ENCODE assay signal across 8 cellular contexts in genomic region chr22:37538590-37539357, GRCh38. TPM values are rescaled to one million over a fixed set of nuclear protein-coding genes. Genes with fewer than 3 reads are reported as not detected.
DNase-seq lines count a peak whose midpoint lies in the region; ATAC-seq and TF ChIP-seq lines count a peak whose summit lies in the region.

No MANE protein-coding gene starts in this region.

- peaks cover 2 to 5% of the 10 kb centered on the region in 2 donors for H3K4me1 ChIP-seq in breast epithelium

- no peak overlapping the region for H3K4me3 Mint-ChIP-seq in WTC11

- no peaks in the 10 kb centered on the region; the same call in 1 of the 2 replicates for H3K27me3 Mint-ChIP-seq in WTC11 (ENCODE audit: low read depth)

- no peak for TF ChIP-seq POLR2A in GM18505 (IDR thresholded peaks at IDR 0.05; ENCODE audit: borderline replicate concordance, extremely low read depth, insufficient read depth, insufficient read length)
- no peak for TF ChIP-seq POLR2A in breast epithelium (IDR thresholded peaks at IDR 0.05)

- H3K27ac ChIP-seq in breast epithelium: peak overlapping the region in 1 of 2 donors; percentile 27

- ATAC-seq in GM18505 (IDR thresholded peaks at IDR 0.05; ENCODE audit: unreplicated experiment) (peak; percentile 55), HG03095 (IDR thresholded peaks at IDR 0.05; ENCODE audit: unreplicated experiment) (peak; percentile 60), WTC11 (peak; percentile 100)

- CTCF ChIA-PET in WTC11 (lab: Charles Lee): interaction anchor here (0.9 to 16.5 kb wide), 13 partner anchors 9 to 133 kb away, joined by 3 to 728 read pairs (median 5); partner anchors contain the start of genes CARD10, CDC42EP1, GGA1 and LGALS2

- intact Hi-C loops in breast epithelium (cut with DNase I; ENCODE audit: low total_unique reads): no loop called here

- POLR2A ChIA-PET in WTC11 (lab: Charles Lee): interaction anchor here (0.9 kb wide), 2 partner anchors 31 to 69 kb away, joined by 3 read pairs; no protein-coding TSS in a partner anchor

- H3K9me3 ChIP-seq in breast epithelium: no peaks in the 10 kb centered on the region

- no peaks in the 10 kb centered on the region for H3K9me3 Mint-ChIP-seq in WTC11

- TF ChIP-seq CTCF in WTC11 (IDR thresholded peaks at IDR 0.05) (peak; percentile 81), breast epithelium (IDR thresholded peaks at IDR 0.05) (peak; percentile 97 to 100 (median 100))

- H3K4me3 ChIP-seq in breast epithelium: peak overlapping the region in 2 of 3 donors; percentile 4 to 30

- H3K27ac Mint-ChIP-seq in WTC11: no peak overlapping the region

- H3K36me3 Mint-ChIP-seq in WTC11: no peaks in the 10 kb centered on the region

- H3K4me1 Mint-ChIP-seq in WTC11: peaks cover 12% of the 10 kb centered on the region

- no peaks in the 10 kb centered on the region for H3K27me3 ChIP-seq in breast epithelium

- peak; percentile 86 for DNase-seq in 8988T
- DNase-seq in NCI-H345 (lab: John Stamatoyannopoulos, UW): peak; percentile 72
- DNase-seq in WTC11 (ENCODE audit: low spot score): peak; percentile 95
- DNase-seq in breast epithelium (ENCODE audit: low spot score in 2 of 2): peak; percentile 92 to 94
- DNase-seq in islet precursor cell: peak; percentile 98
- peak; percentile 94 for DNase-seq in stimulated activated CD4-positive, alpha-beta T cell treated with anti-CD3 and anti-CD28 coated beads, Interleukin-15, amount 100 ng/mL, for 24 hours

- no peaks in the 10 kb centered on the region for H3K36me3 ChIP-seq in breast epithelium

TF ChIP-seq in WTC11, 78 proteins besides CTCF, POLR2A, EP300 and RAD21:
- TF ChIP-seq EMX1 (CRISPR knock-in tag; IDR thresholded peaks at IDR 0.05): no peak
- 0 out of 2 replicates have a peak, but pooled peaks have one; percentile 34 for TF ChIP-seq MAX (CRISPR knock-in tag; IDR thresholded peaks at IDR 0.05)
- TF ChIP-seq, protein P1, sequence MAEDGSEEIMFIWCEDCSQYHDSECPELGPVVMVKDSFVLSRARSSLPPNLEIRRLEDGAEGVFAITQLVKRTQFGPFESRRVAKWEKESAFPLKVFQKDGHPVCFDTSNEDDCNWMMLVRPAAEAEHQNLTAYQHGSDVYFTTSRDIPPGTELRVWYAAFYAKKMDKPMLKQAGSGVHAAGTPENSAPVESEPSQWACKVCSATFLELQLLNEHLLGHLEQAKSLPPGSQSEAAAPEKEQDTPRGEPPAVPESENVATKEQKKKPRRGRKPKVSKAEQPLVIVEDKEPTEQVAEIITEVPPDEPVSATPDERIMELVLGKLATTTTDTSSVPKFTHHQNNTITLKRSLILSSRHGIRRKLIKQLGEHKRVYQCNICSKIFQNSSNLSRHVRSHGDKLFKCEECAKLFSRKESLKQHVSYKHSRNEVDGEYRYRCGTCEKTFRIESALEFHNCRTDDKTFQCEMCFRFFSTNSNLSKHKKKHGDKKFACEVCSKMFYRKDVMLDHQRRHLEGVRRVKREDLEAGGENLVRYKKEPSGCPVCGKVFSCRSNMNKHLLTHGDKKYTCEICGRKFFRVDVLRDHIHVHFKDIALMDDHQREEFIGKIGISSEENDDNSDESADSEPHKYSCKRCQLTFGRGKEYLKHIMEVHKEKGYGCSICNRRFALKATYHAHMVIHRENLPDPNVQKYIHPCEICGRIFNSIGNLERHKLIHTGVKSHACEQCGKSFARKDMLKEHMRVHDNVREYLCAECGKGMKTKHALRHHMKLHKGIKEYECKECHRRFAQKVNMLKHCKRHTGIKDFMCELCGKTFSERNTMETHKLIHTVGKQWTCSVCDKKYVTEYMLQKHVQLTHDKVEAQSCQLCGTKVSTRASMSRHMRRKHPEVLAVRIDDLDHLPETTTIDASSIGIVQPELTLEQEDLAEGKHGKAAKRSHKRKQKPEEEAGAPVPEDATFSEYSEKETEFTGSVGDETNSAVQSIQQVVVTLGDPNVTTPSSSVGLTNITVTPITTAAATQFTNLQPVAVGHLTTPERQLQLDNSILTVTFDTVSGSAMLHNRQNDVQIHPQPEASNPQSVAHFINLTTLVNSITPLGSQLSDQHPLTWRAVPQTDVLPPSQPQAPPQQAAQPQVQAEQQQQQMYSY (CRISPR knock-in tag; IDR thresholded peaks at IDR 0.05): peak; percentile 68; the same call in 1 of the 2 replicates
- peak; percentile 54; the same call in 1 of the 2 replicates for TF ChIP-seq GABPB1 (CRISPR knock-in tag; IDR thresholded peaks at IDR 0.05)
- TF ChIP-seq SP1 (CRISPR knock-in tag; conservative IDR thresholded peaks at IDR 0.05): peak; percentile 53
- TF ChIP-seq ETV6 (CRISPR knock-in tag; IDR thresholded peaks at IDR 0.05): 0 out of 2 replicates have a peak, but pooled peaks have one; percentile 36
- no peak for TF ChIP-seq SOX15 (CRISPR knock-in tag; IDR thresholded peaks at IDR 0.05)

RNA-seq across cellular contexts. Expression of gene CARD10, which starts 19.6 kb away (rescaled TPM):
- total RNA-seq in WTC11 (2021): 14.6 to 17.5 TPM (median 16.0 TPM) in 3 replicates
- 10 to 100 TPM in 2 of 3 donors, 1 to 10 TPM in 1; 2.9 to 12.1 (median 10.2) TPM for total RNA-seq in breast epithelium

RNA-seq across cellular contexts. Expression of gene CDC42EP1, which starts 21.5 kb away (rescaled TPM):
- total RNA-seq in WTC11 (2021) (9.6 to 12.7 TPM (median 10.4 TPM) in 3 replicates), breast epithelium (10 to 100 TPM; 13.8 to 43.0 (median 29.8) TPM)

RNA-seq across cellular contexts. Expression of gene LGALS2, which starts 41.1 kb away (rescaled TPM):
- total RNA-seq in WTC11 (2021): 0.33 TPM in 1 of 3 replicates, not detected in the others
- under 1 TPM in 2 of 3 donors, not detected in 1; 0.80 to 0.88 TPM for total RNA-seq in breast epithelium

RNA-seq across cellular contexts. Expression of gene MFNG, which starts 52.6 kb away (rescaled TPM):
- total RNA-seq in WTC11 (2021) (3.2 to 4.8 TPM (median 3.7 TPM) in 3 replicates), breast epithelium (10 to 100 TPM in 2 of 3 donors, 1 to 10 TPM in 1; 9.4 to 20.6 (median 17.8) TPM)
